10 cellular contexts compared by ENCODE assay signal in the genomic region with DNA sequence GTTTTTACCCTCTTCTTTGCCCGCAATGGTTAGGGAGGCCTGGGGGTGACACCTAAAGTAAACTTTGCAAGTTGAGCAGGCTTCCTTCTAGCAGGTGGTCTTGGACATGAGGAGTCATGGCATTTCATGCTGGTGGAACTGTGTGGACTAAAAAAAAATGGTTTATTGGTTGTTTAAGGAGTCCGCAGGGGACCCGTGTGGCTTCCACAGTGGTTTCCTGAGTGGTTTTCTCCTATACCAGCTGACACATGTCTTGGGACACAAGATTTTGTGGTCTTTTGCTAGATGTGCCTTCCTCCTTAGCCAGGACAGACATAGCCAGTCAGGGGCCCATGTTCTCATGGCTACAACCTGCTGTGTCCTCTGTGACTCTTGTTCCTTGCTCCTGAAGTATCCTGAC. TPM values are rescaled to one million over a fixed set of nuclear protein-coding genes. Genes with fewer than 3 reads are reported as not detected.
DNase-seq lines count a peak whose midpoint lies in the region; ATAC-seq and TF ChIP-seq lines count a peak whose summit lies in the region.
"Had no signal": no experiment of that assay in that cellular context is flagged by ENCODE, and none has a peak within 500 bp of the region (broad histone marks: within the 10 kb centered on the region; RNA-seq: fewer than 3 reads in every experiment).

No MANE protein-coding gene starts in this region.

- no peak overlapping the region for H2AFZ ChIP-seq in MM.1S (ENCODE audit: low read length)

- ATAC-seq in HG02763 (IDR thresholded peaks at IDR 0.05; ENCODE audit: unreplicated experiment) = no peak
- ATAC-seq in GM18502 (IDR thresholded peaks at IDR 0.05; ENCODE audit: poor library complexity, unreplicated experiment) = no peak
- no peak for ATAC-seq in GM21528 (IDR thresholded peaks at IDR 0.05; ENCODE audit: low FRiP score, unreplicated experiment)

- H3K9me2 ChIP-seq in MM.1S (replicated peaks; ENCODE audit: insufficient read depth, low read length) = no peaks in the 10 kb centered on the region

- TF ChIP-seq CTCF in MM.1S (IDR thresholded peaks at IDR 0.05; ENCODE audit: low read length) = no peak
- TF ChIP-seq CTCF in chondrocyte (IDR thresholded peaks at IDR 0.05) = no peak
- no peak for TF ChIP-seq CTCF in nephron progenitor cell (IDR thresholded peaks at IDR 0.05)

- peaks cover 30% of the 10 kb centered on the region for H3K4me1 Mint-ChIP-seq in chondrocyte (ENCODE audit: low read depth)
- peaks cover 33% of the 10 kb centered on the region for H3K4me1 Mint-ChIP-seq in nephron progenitor cell

- peaks cover 12% of the 10 kb centered on the region for H3K4me1 ChIP-seq in MM.1S (ENCODE audit: low read length)
- H3K4me1 ChIP-seq: pancreas had no signal

- H3K36me3 Mint-ChIP-seq in chondrocyte (ENCODE audit: low read depth) (peaks cover 18% of the 10 kb centered on the region), nephron progenitor cell (ENCODE audit: low read depth) (peaks cover 39% of the 10 kb centered on the region)

- no peaks in the 10 kb centered on the region for H4K20me1 ChIP-seq in MM.1S (ENCODE audit: insufficient read depth, low read length)

- no peaks in the 10 kb centered on the region for H3F3A ChIP-seq in MM.1S (ENCODE audit: insufficient read depth, low read length)

- H3K9me3 Mint-ChIP-seq in chondrocyte (ENCODE audit: low read depth) (no peaks in the 10 kb centered on the region), nephron progenitor cell (no peaks in the 10 kb centered on the region)

- H3K9ac ChIP-seq in MM.1S (ENCODE audit: low read length) = no peak overlapping the region

- peaks cover 26% of the 10 kb centered on the region for H3K79me2 ChIP-seq in MM.1S (ENCODE audit: low read length)

- peak; percentile 7 for DNase-seq in GDM1 (lab: John Stamatoyannopoulos, UW)
- no peak for DNase-seq in MM.1S
- no peak for DNase-seq in chondrocyte (ENCODE audit: low spot score)
- no peak for DNase-seq in nephron progenitor cell
- no peak for DNase-seq in T1000 (lab: John Stamatoyannopoulos, UW)
- DNase-seq: pancreas had no signal

- H3K4me3 ChIP-seq in MM.1S (ENCODE audit: low read length) = peak overlapping the region; percentile 91; the same call in 1 of the 2 replicates

- peak overlapping the region; percentile 85 for H3K4me2 ChIP-seq in MM.1S (ENCODE audit: low read depth, low read length)

- peaks cover under 1% of the 10 kb centered on the region for H3K27me3 Mint-ChIP-seq in chondrocyte (ENCODE audit: low read depth)
- H3K27me3 Mint-ChIP-seq in nephron progenitor cell (ENCODE audit: low read depth, poor library complexity) = peaks cover 14% of the 10 kb centered on the region

- peaks cover 10% of the 10 kb centered on the region; the same call in 1 of the 2 replicates for H3K36me3 ChIP-seq in MM.1S (replicated peaks; ENCODE audit: insufficient read depth, low read length)

- H3K27ac Mint-ChIP-seq in chondrocyte (ENCODE audit: unreplicated experiment) (peak overlapping the region; percentile 98), nephron progenitor cell (no peak overlapping the region)

- no peak overlapping the region for H3K27ac ChIP-seq in MM.1S (ENCODE audit: low read length)
- H3K27ac ChIP-seq: pancreas, tibial nerve had no signal

- H3K27me3 ChIP-seq in MM.1S (replicated peaks; ENCODE audit: insufficient read depth, low read length) = no peaks in the 10 kb centered on the region
- H3K27me3 ChIP-seq: pancreas had no signal

- H3K9me3 ChIP-seq in MM.1S (replicated peaks; ENCODE audit: insufficient read depth, low read length) = no peaks in the 10 kb centered on the region
- H3K9me3 ChIP-seq: pancreas had no signal

- peak overlapping the region; percentile 95 for H3K4me3 Mint-ChIP-seq in chondrocyte (ENCODE audit: unreplicated experiment)
- H3K4me3 Mint-ChIP-seq in nephron progenitor cell = peak overlapping the region; percentile 93

RNA-seq across cellular contexts. Expression of gene ZNF543, which starts 1.5 kb away (rescaled TPM):
- total RNA-seq in chondrocyte = 5.1 to 6.7 TPM (median 5.3 TPM) in 3 replicates

RNA-seq across cellular contexts. Expression of gene ZNF304, which starts 29.3 kb away (rescaled TPM):
- 7.5 to 9.6 TPM (median 8.0 TPM) in 3 replicates for total RNA-seq in chondrocyte

RNA-seq across cellular contexts. Expression of gene ZNF460, which starts 41.5 kb away (rescaled TPM):
- total RNA-seq in chondrocyte = 77.3 to 81.4 TPM (median 79.1 TPM) in 3 replicates

RNA-seq across cellular contexts. Expression of gene TRAPPC2B, which starts 41.6 kb away (rescaled TPM):
- total RNA-seq in chondrocyte = 9.9 to 12.1 TPM (median 10.7 TPM) in 3 replicates

RNA-seq across cellular contexts. Expression of gene ZNF547, which starts 41.6 kb away (rescaled TPM):
- 2.4 to 7.1 TPM (median 2.9 TPM) in 3 replicates for total RNA-seq in chondrocyte
